10 cellular contexts compared by ENCODE assay signal in the genomic region with DNA sequence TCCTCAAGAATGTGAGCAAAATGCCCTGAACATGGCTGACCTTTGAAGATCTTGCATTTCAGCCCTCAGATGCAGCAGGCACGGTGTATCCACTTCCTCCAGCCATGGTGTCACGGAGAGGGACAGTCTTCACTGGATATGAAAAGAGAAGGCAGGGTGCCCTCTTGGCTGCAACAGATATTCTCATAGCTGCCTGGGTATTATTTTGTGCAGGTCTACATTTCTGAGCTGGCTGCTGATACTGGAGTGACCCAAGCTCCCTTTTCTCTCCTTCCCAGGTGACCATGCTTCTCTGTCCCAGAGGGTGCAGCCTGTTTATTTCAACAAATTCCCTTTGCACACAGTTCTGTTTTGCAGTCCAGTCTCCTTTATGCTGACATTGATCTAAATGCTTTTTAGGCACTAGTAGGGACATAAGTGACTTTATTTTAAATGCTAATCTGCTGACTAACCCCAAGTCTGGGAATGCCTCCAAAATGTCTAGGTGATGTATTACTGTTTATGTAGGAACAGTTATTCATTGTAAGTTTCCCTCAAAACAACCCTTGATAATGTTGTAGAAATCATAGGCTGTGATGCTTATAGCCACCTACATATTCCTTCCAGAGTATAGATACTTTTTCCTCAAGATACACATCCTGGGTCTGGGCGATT. TPM values are rescaled to one million over a fixed set of nuclear protein-coding genes. Genes with fewer than 3 reads are reported as not detected.
DNase-seq lines count a peak whose midpoint lies in the region; TF ChIP-seq lines count a peak whose summit lies in the region.
"Had no signal": no experiment of that assay in that cellular context is flagged by ENCODE, and none has a peak within 500 bp of the region (broad histone marks: within the 10 kb centered on the region; RNA-seq: fewer than 3 reads in every experiment).

No MANE protein-coding gene starts in this region.

- H2BK120ac ChIP-seq in mesendoderm (ENCODE audit: low read depth, low read length) = no peak overlapping the region

- no peak overlapping the region for H3K56ac ChIP-seq in mesendoderm (ENCODE audit: low read length)

- no peak overlapping the region for H2BK15ac ChIP-seq in mesendoderm (replicated peaks; ENCODE audit: low read depth)

- H3K9me3 Mint-ChIP-seq in activated CD4-positive, alpha-beta T cell treated with anti-CD3 and anti-CD28 coated beads, Interleukin-2, amount 10 ng/mL, durations not matched to agents 24 days and 14 days = no peaks in the 10 kb centered on the region

- no peak overlapping the region for H3K23ac ChIP-seq in mesendoderm (ENCODE audit: low read length)

- no peak overlapping the region for H2AK5ac ChIP-seq in mesendoderm (ENCODE audit: low read length)

- no peak overlapping the region for H2BK5ac ChIP-seq in mesendoderm (ENCODE audit: low read length)

- no peak for TF ChIP-seq CTCF in fibroblast of the aortic adventitia (IDR thresholded peaks at IDR 0.05; ENCODE audit: insufficient read depth, low read length)
- no peak for TF ChIP-seq CTCF in retinal pigment epithelial cell (conservative IDR thresholded peaks at IDR 0.05; ENCODE audit: low read depth, low read length)

- H3K4me1 Mint-ChIP-seq in activated CD4-positive, alpha-beta T cell treated with anti-CD3 and anti-CD28 coated beads, Interleukin-2, amount 10 ng/mL, durations not matched to agents 24 days and 14 days = no peaks in the 10 kb centered on the region

- peaks cover 11% of the 10 kb centered on the region for H3K27me3 Mint-ChIP-seq in activated CD4-positive, alpha-beta T cell treated with anti-CD3 and anti-CD28 coated beads, Interleukin-2, amount 10 ng/mL, durations not matched to agents 24 days and 14 days

- WGBS in mesendoderm (ENCODE audit: extremely low coverage, insufficient coverage, low lambda C conversion rate) = no CpG with 5 or more reads among the region's 3 CpGs

- no peaks in the 10 kb centered on the region for H3K36me3 ChIP-seq in mesendoderm (ENCODE audit: control insufficient read depth, insufficient read depth, low read length)

- H3K18ac ChIP-seq in mesendoderm (ENCODE audit: low read length) = no peak overlapping the region

- no peak overlapping the region for H4K5ac ChIP-seq in mesendoderm (ENCODE audit: low read length)

- H3K27me3 ChIP-seq in mesendoderm (ENCODE audit: insufficient read depth, low read length, poor library complexity) = no peaks in the 10 kb centered on the region

- H3K9ac ChIP-seq in mesendoderm (ENCODE audit: low read length) = no peak overlapping the region

- H3K4me3 Mint-ChIP-seq in activated CD4-positive, alpha-beta T cell treated with anti-CD3 and anti-CD28 coated beads, Interleukin-2, amount 10 ng/mL, durations not matched to agents 24 days and 14 days = no peak overlapping the region

- no peak overlapping the region for H3K27ac Mint-ChIP-seq in activated CD4-positive, alpha-beta T cell treated with anti-CD3 and anti-CD28 coated beads, Interleukin-2, amount 10 ng/mL, durations not matched to agents 24 days and 14 days

- no peak overlapping the region for H3K27ac ChIP-seq in mesendoderm (ENCODE audit: low read depth, low read length)

- intact Hi-C loops in activated CD4-positive, alpha-beta T cell treated with anti-CD3 and anti-CD28 coated beads, Interleukin-2, amount 10 ng/mL, durations not matched to agents 24 days and 14 days (cut with micrococcal nuclease) = no loop called here

- H4K8ac ChIP-seq in mesendoderm (ENCODE audit: low read depth, low read length) = no peak overlapping the region

- H3K4me2 ChIP-seq in mesendoderm (ENCODE audit: low read length) = no peak overlapping the region

- no peaks in the 10 kb centered on the region for H3K36me3 Mint-ChIP-seq in activated CD4-positive, alpha-beta T cell treated with anti-CD3 and anti-CD28 coated beads, Interleukin-2, amount 10 ng/mL, durations not matched to agents 24 days and 14 days (ENCODE audit: low read depth)

- H3K4ac ChIP-seq in mesendoderm (ENCODE audit: low read depth, low read length) = no peak overlapping the region

- no peaks in the 10 kb centered on the region for H3K4me1 ChIP-seq in mesendoderm (ENCODE audit: control insufficient read depth, low read depth, low read length)

- no peaks in the 10 kb centered on the region for H3K79me1 ChIP-seq in mesendoderm (ENCODE audit: low read length)

- H3K79me2 ChIP-seq in mesendoderm (ENCODE audit: control insufficient read depth, insufficient read depth, low read length) = no peaks in the 10 kb centered on the region

- DNase-seq in Daoy (ENCODE audit: low read depth) (peak; percentile 84), SK-N-DZ (ENCODE audit: low spot score) (peak; percentile 20), fibroblast of the aortic adventitia (ENCODE audit: low read depth) (peak; percentile 97), retinal pigment epithelial cell (ENCODE audit: low read depth) (peak; percentile 91), NCI-H526 treated with DMSO at 0.1 percent for 48 hours (lab: John Stamatoyannopoulos, UW) (no peak), mesendoderm (no peak), MV-4-11 (lab: John Stamatoyannopoulos, UW) (no peak)
- DNase-seq in activated CD4-positive, alpha-beta T cell treated with anti-CD3 and anti-CD28 coated beads, Interleukin-2, amount 10 ng/mL, durations not matched to agents 24 days and 14 days = no peak
- DNase-seq: caudate nucleus, NCI-H510A treated with DMSO at 0.1 percent for 48 hours had no signal

- H3K4me3 ChIP-seq in fibroblast of the aortic adventitia (ENCODE audit: low read depth, low read length) (peak overlapping the region; percentile 40), retinal pigment epithelial cell (ENCODE audit: low read length) (no peak overlapping the region), mesendoderm (ENCODE audit: low read length) (no peak overlapping the region)

RNA-seq across cellular contexts. Expression of a gene that starts 17.4 kb away (rescaled TPM):
- 38.7 and 56.2 TPM in 2 replicates for total RNA-seq in Daoy (2014; rRNA removed; shearing (Covaris generic))
- polyA plus RNA-seq in SK-N-DZ (2014; cell fraction: cytosol; rRNA removed) = 4.1 and 8.1 TPM in 2 replicates
- 2.0 and 4.4 TPM in 2 replicates for polyA plus RNA-seq in SK-N-DZ (2014; cell fraction: nucleus; rRNA removed)
- total RNA-seq in fibroblast of the aortic adventitia (ENCODE audit: low replicate concordance) = 39.3 and 79.5 TPM in 2 replicates
- polyA plus RNA-seq in mesendoderm (2013, experiment 1 of 2) = 34.0 TPM
- 34.9 TPM for polyA plus RNA-seq in mesendoderm (2013, experiment 2 of 2)
- total RNA-seq in activated CD4-positive, alpha-beta T cell treated with anti-CD3 and anti-CD28 coated beads, Interleukin-2, amount 10 ng/mL, durations not matched to agents 24 days and 14 days = 0.26 and 1.3 TPM in 2 replicates

Comparison
In these comparisons a context has a peak if more than half of its experiments do, and no peak if none do; other contexts are left out.
1. DNase-seq: peak in Daoy (single experiment), SK-N-DZ (single experiment), fibroblast of the aortic adventitia (single experiment) and retinal pigment epithelial cell (single experiment); none in NCI-H526 treated with DMSO at 0.1 percent for 48 hours (single experiment), mesendoderm (single experiment), MV-4-11 (single experiment) and activated CD4-positive, alpha-beta T cell treated with anti-CD3 and anti-CD28 coated beads, Interleukin-2, amount 10 ng/mL, durations not matched to agents 24 days and 14 days (single experiment).
2. RNA of a gene that starts 17.4 kb away (total RNA-seq): 38.7 to 56.2 TPM in Daoy and 39.3 to 79.5 TPM in fibroblast of the aortic adventitia; 0.26 to 1.3 TPM in activated CD4-positive, alpha-beta T cell treated with anti-CD3 and anti-CD28 coated beads, Interleukin-2, amount 10 ng/mL, durations not matched to agents 24 days and 14 days; every median in the first group is over 10 times any median in the second.